ENCODE assay signal across 32 cellular contexts in genomic region chr4:95114521-95114920, GRCh38.
"Had no signal": no experiment of that assay in that cellular context is flagged by ENCODE, and none has a peak within 500 bp of the region (broad histone marks: within the 10 kb centered on the region; RNA-seq: fewer than 3 reads in every experiment).

No MANE protein-coding gene starts in this region.

- H3K79me2 ChIP-seq: hepatocyte had no signal

- H3K9me3 Mint-ChIP-seq: activated CD4-positive, alpha-beta memory T cell treated with anti-CD3 and anti-CD28 coated beads, Interleukin-2, amount 10 ng/mL, durations not matched to agents 7 days and 5 days; activated CD4-positive, alpha-beta T cell treated with anti-CD3 and anti-CD28 coated beads, Interleukin-2, amount 10 ng/mL, durations not matched to agents 7 days and 5 days; activated naive CD8-positive, alpha-beta T cell treated with anti-CD3 and anti-CD28 coated beads for 36 hours; mesothelial cell of epicardium; naive B cell; nephron progenitor cell; stimulated activated effector memory CD8-positive, alpha-beta T cell treated with anti-CD3 and anti-CD28 coated beads, Interleukin-12 subunit alpha, Interleukin-12 subunit beta, amount 100 ng/mL, for 72 hours; stimulated activated naive CD8-positive, alpha-beta T cell treated with anti-CD3 and anti-CD28 coated beads, Interleukin-15, Interleukin-2, amounts not matched to agents 100 ng/mL and 50 ng/mL, for 24 hours; type B pancreatic cell had no signal

- H3K9me3 ChIP-seq: adrenal gland, gastroesophageal sphincter, neutrophil, sigmoid colon, thoracic aorta, vagina had no signal

- H3K4me2 ChIP-seq: hepatocyte had no signal

- H2AFZ ChIP-seq: hepatocyte had no signal

- H3K27ac Mint-ChIP-seq: activated CD4-positive, alpha-beta memory T cell treated with anti-CD3 and anti-CD28 coated beads, Interleukin-2, amount 10 ng/mL, durations not matched to agents 7 days and 5 days; activated CD4-positive, alpha-beta T cell treated with anti-CD3 and anti-CD28 coated beads, Interleukin-2, amount 10 ng/mL, durations not matched to agents 7 days and 5 days; activated CD8-positive, alpha-beta memory T cell treated with anti-CD3 and anti-CD28 coated beads, Interleukin-2, amount 10 ng/mL, durations not matched to agents 7 days and 5 days; activated naive CD8-positive, alpha-beta T cell treated with anti-CD3 and anti-CD28 coated beads for 36 hours; activated T-cell treated with anti-CD3 and anti-CD28 coated beads, Interleukin-2, amount 50 U/mL, for 72 hours; mesothelial cell of epicardium; naive B cell; nephron progenitor cell; stimulated activated effector memory CD8-positive, alpha-beta T cell treated with anti-CD3 and anti-CD28 coated beads, Interleukin-12 subunit alpha, Interleukin-12 subunit beta, amount 100 ng/mL, for 72 hours; stimulated activated naive CD8-positive, alpha-beta T cell treated with anti-CD3 and anti-CD28 coated beads, Interleukin-15, Interleukin-2, amounts not matched to agents 100 ng/mL and 50 ng/mL, for 24 hours; type B pancreatic cell had no signal

- DNase-seq: activated CD4-positive, alpha-beta memory T cell treated with anti-CD3 and anti-CD28 coated beads, Interleukin-2, amount 10 ng/mL, durations not matched to agents 7 days and 5 days; activated CD4-positive, alpha-beta T cell treated with anti-CD3 and anti-CD28 coated beads, Interleukin-2, amount 10 ng/mL, durations not matched to agents 7 days and 5 days; activated CD8-positive, alpha-beta memory T cell treated with anti-CD3 and anti-CD28 coated beads, Interleukin-2, amount 10 ng/mL, durations not matched to agents 7 days and 5 days; activated naive CD4-positive, alpha-beta T cell; activated naive CD8-positive, alpha-beta T cell treated with anti-CD3 and anti-CD28 coated beads for 36 hours; activated T-cell treated with anti-CD3 and anti-CD28 coated beads, Interleukin-2, amount 50 U/mL, for 72 hours; adrenal gland; aorta; brain microvascular endothelial cell; caudate nucleus; dermis blood vessel endothelial cell; effector CD4-positive, alpha-beta T cell; islet precursor cell; left cardiac atrium; naive B cell; nephron progenitor cell; sigmoid colon; small intestine; stimulated activated CD4-positive, alpha-beta T cell treated with anti-CD3 and anti-CD28 coated beads, Interleukin-4, amount 100 ng/mL, for 24 hours; WERI-Rb-1 had no signal

- FAIRE-seq: small intestine had no signal

- H3K27ac ChIP-seq: adrenal gland, brain microvascular endothelial cell, epithelial cell of prostate, gastroesophageal sphincter, hepatocyte, neutrophil, sigmoid colon, thoracic aorta, vagina, WERI-Rb-1 had no signal

- ATAC-seq: activated CD4-positive, CD25-positive, alpha-beta regulatory T cell treated with anti-CD3 and anti-CD28 coated beads, Interleukin-2, amount 50 U/mL, for 24 hours; activated CD8-positive, alpha-beta memory T cell treated with anti-CD3 and anti-CD28 coated beads, Interleukin-2, amount 10 ng/mL, durations not matched to agents 7 days and 5 days; activated T-cell treated with anti-CD3 and anti-CD28 coated beads, Interleukin-2, amount 50 U/mL, for 72 hours; gastroesophageal sphincter; left cardiac atrium; stimulated activated effector memory CD8-positive, alpha-beta T cell treated with anti-CD3 and anti-CD28 coated beads, Interleukin-12 subunit alpha, Interleukin-12 subunit beta, amount 100 ng/mL, for 72 hours had no signal

- H3K27me3 ChIP-seq: adrenal gland, brain microvascular endothelial cell, gastroesophageal sphincter, hepatocyte, neutrophil, sigmoid colon, vagina had no signal

- H3K36me3 Mint-ChIP-seq: activated CD8-positive, alpha-beta memory T cell treated with anti-CD3 and anti-CD28 coated beads, Interleukin-2, amount 10 ng/mL, durations not matched to agents 7 days and 5 days; activated naive CD8-positive, alpha-beta T cell treated with anti-CD3 and anti-CD28 coated beads for 36 hours; mesothelial cell of epicardium; naive B cell; stimulated activated effector memory CD8-positive, alpha-beta T cell treated with anti-CD3 and anti-CD28 coated beads, Interleukin-12 subunit alpha, Interleukin-12 subunit beta, amount 100 ng/mL, for 72 hours; type B pancreatic cell had no signal

- H3K4me1 Mint-ChIP-seq: activated CD4-positive, alpha-beta memory T cell treated with anti-CD3 and anti-CD28 coated beads, Interleukin-2, amount 10 ng/mL, durations not matched to agents 7 days and 5 days; activated CD8-positive, alpha-beta memory T cell treated with anti-CD3 and anti-CD28 coated beads, Interleukin-2, amount 10 ng/mL, durations not matched to agents 7 days and 5 days; activated naive CD8-positive, alpha-beta T cell treated with anti-CD3 and anti-CD28 coated beads for 36 hours; naive B cell; stimulated activated effector memory CD8-positive, alpha-beta T cell treated with anti-CD3 and anti-CD28 coated beads, Interleukin-12 subunit alpha, Interleukin-12 subunit beta, amount 100 ng/mL, for 72 hours had no signal

- H3K36me3 ChIP-seq: adrenal gland, brain microvascular endothelial cell, neutrophil, sigmoid colon, thoracic aorta, vagina, WERI-Rb-1 had no signal

- H3K4me1 ChIP-seq: adrenal gland, gastroesophageal sphincter, sigmoid colon, vagina had no signal

- H3K4me3 ChIP-seq: adrenal gland, gastroesophageal sphincter, hepatocyte, sigmoid colon, thoracic aorta, vagina had no signal

- H3K27me3 Mint-ChIP-seq: activated naive CD8-positive, alpha-beta T cell treated with anti-CD3 and anti-CD28 coated beads for 36 hours; progenitor cell of endocrine pancreas; stimulated activated naive CD8-positive, alpha-beta T cell treated with anti-CD3 and anti-CD28 coated beads, Interleukin-15, Interleukin-2, amounts not matched to agents 100 ng/mL and 50 ng/mL, for 24 hours had no signal

- H3K4me3 Mint-ChIP-seq: activated CD4-positive, alpha-beta memory T cell treated with anti-CD3 and anti-CD28 coated beads, Interleukin-2, amount 10 ng/mL, durations not matched to agents 7 days and 5 days; activated CD4-positive, alpha-beta T cell treated with anti-CD3 and anti-CD28 coated beads, Interleukin-2, amount 10 ng/mL, durations not matched to agents 7 days and 5 days; activated CD8-positive, alpha-beta memory T cell treated with anti-CD3 and anti-CD28 coated beads, Interleukin-2, amount 10 ng/mL, durations not matched to agents 7 days and 5 days; activated naive CD8-positive, alpha-beta T cell treated with anti-CD3 and anti-CD28 coated beads for 36 hours; activated T-cell treated with anti-CD3 and anti-CD28 coated beads, Interleukin-2, amount 50 U/mL, for 72 hours; mesothelial cell of epicardium; naive B cell; nephron progenitor cell; stimulated activated effector memory CD8-positive, alpha-beta T cell treated with anti-CD3 and anti-CD28 coated beads, Interleukin-12 subunit alpha, Interleukin-12 subunit beta, amount 100 ng/mL, for 72 hours; stimulated activated naive CD8-positive, alpha-beta T cell treated with anti-CD3 and anti-CD28 coated beads, Interleukin-15, Interleukin-2, amounts not matched to agents 100 ng/mL and 50 ng/mL, for 24 hours; type B pancreatic cell had no signal
